ENCODE assay signal across 1 cellular context in genomic region chr16:30430428-30430970, GRCh38.
TF ChIP-seq lines count a peak whose summit lies in the region.

No MANE protein-coding gene starts in this region.

TF ChIP-seq in K562, 482 proteins besides CTCF, POLR2A, EP300 and RAD21 (continues in another document):
- no peak for TF ChIP-seq SLC30A9 (CRISPR knock-in tag; IDR thresholded peaks at IDR 0.05)
- TF ChIP-seq JUNB (CRISPR knock-in tag; conservative IDR thresholded peaks at IDR 0.05), result no peak
- TF ChIP-seq, protein P1, sequence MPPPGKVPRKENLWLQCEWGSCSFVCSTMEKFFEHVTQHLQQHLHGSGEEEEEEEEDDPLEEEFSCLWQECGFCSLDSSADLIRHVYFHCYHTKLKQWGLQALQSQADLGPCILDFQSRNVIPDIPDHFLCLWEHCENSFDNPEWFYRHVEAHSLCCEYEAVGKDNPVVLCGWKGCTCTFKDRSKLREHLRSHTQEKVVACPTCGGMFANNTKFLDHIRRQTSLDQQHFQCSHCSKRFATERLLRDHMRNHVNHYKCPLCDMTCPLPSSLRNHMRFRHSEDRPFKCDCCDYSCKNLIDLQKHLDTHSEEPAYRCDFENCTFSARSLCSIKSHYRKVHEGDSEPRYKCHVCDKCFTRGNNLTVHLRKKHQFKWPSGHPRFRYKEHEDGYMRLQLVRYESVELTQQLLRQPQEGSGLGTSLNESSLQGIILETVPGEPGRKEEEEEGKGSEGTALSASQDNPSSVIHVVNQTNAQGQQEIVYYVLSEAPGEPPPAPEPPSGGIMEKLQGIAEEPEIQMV (tag; conservative IDR thresholded peaks at IDR 0.05; ENCODE audit: low read depth), result no peak
- peak; percentile 20; the same call in 1 of the 2 replicates for TF ChIP-seq E2F3 (CRISPR knock-in tag; IDR thresholded peaks at IDR 0.05)
- TF ChIP-seq NR2F6 (CRISPR knock-in tag; IDR thresholded peaks at IDR 0.05), result no peak
- TF ChIP-seq NELFE (IDR thresholded peaks at IDR 0.05; ENCODE audit: insufficient read depth, insufficient read length), result no peak
- TF ChIP-seq, protein P2, sequence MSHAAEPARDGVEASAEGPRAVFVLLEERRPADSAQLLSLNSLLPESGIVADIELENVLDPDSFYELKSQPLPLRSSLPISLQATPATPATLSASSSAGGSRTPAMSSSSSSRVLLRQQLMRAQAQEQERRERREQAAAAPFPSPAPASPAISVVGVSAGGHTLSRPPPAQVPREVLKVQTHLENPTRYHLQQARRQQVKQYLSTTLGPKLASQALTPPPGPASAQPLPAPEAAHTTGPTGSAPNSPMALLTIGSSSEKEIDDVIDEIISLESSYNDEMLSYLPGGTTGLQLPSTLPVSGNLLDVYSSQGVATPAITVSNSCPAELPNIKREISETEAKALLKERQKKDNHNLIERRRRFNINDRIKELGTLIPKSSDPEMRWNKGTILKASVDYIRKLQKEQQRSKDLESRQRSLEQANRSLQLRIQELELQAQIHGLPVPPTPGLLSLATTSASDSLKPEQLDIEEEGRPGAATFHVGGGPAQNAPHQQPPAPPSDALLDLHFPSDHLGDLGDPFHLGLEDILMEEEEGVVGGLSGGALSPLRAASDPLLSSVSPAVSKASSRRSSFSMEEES (CRISPR knock-in tag; IDR thresholded peaks at IDR 0.05), result no peak
- peak; percentile 50; the same call in 1 of the 2 replicates for TF ChIP-seq NFRKB (IDR thresholded peaks at IDR 0.05; ENCODE audit: low read depth)
- TF ChIP-seq CBFB (CRISPR knock-in tag; IDR thresholded peaks at IDR 0.05), result peak; percentile 77; the same call in 1 of the 2 replicates
- TF ChIP-seq, protein P3, sequence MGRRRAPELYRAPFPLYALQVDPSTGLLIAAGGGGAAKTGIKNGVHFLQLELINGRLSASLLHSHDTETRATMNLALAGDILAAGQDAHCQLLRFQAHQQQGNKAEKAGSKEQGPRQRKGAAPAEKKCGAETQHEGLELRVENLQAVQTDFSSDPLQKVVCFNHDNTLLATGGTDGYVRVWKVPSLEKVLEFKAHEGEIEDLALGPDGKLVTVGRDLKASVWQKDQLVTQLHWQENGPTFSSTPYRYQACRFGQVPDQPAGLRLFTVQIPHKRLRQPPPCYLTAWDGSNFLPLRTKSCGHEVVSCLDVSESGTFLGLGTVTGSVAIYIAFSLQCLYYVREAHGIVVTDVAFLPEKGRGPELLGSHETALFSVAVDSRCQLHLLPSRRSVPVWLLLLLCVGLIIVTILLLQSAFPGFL (CRISPR knock-in tag; IDR thresholded peaks at IDR 0.05), result no peak
- no peak for TF ChIP-seq MAFK (IDR thresholded peaks at IDR 0.05; ENCODE audit: low read length)
- 0 out of 2 replicates have a peak, but pooled peaks have one; percentile 6 for TF ChIP-seq PKNOX1 (IDR thresholded peaks at IDR 0.05)
- TF ChIP-seq PRDM10 (IDR thresholded peaks at IDR 0.05; ENCODE audit: partially characterized antibody), result no peak
- TF ChIP-seq RCOR1 (IDR thresholded peaks at IDR 0.05; ENCODE audit: borderline replicate concordance in 1 of 2, low read depth in 2 of 2, low read length in 2 of 2), result no peak
- TF ChIP-seq ZNF134 (CRISPR knock-in tag; conservative IDR thresholded peaks at IDR 0.05), result no peak
- TF ChIP-seq CREB3 (tag; conservative IDR thresholded peaks at IDR 0.05; ENCODE audit: low read depth), result no peak
- TF ChIP-seq ZNF780A (CRISPR knock-in tag; IDR thresholded peaks at IDR 0.05), result no peak
- TF ChIP-seq CEBPG (CRISPR knock-in tag; IDR thresholded peaks at IDR 0.05), result no peak
- no peak for TF ChIP-seq CEBPG (tag; conservative IDR thresholded peaks at IDR 0.05 in 1 of 2, IDR thresholded peaks at IDR 0.05 in 1 of 2)
- TF ChIP-seq ZNF282 (CRISPR knock-in tag; IDR thresholded peaks at IDR 0.05), result no peak
- no peak for TF ChIP-seq TSC22D4 (tag; IDR thresholded peaks at IDR 0.05)
- TF ChIP-seq CAMTA2 (CRISPR knock-in tag; conservative IDR thresholded peaks at IDR 0.05), result no peak
- TF ChIP-seq ELF1 (tag; IDR thresholded peaks at IDR 0.05), result 0 out of 2 replicates have a peak, but pooled peaks have one; percentile 33
- TF ChIP-seq MBD2 (IDR thresholded peaks at IDR 0.05; ENCODE audit: borderline replicate concordance, low read depth), result no peak
- TF ChIP-seq ADNP (tag; IDR thresholded peaks at IDR 0.05), result no peak
- TF ChIP-seq TAL1 (IDR thresholded peaks at IDR 0.05), result no peak
- no peak for TF ChIP-seq DNMT1 (IDR thresholded peaks at IDR 0.05)
- TF ChIP-seq ZBTB40 (IDR thresholded peaks at IDR 0.05), result 0 out of 2 replicates have a peak, but pooled peaks have one; percentile 46
- TF ChIP-seq ZBTB40 (CRISPR knock-in tag; IDR thresholded peaks at IDR 0.05), result no peak
- TF ChIP-seq ASH1L (IDR thresholded peaks at IDR 0.05; ENCODE audit: borderline replicate concordance, low read depth, partially characterized antibody), result no peak
- TF ChIP-seq TOE1 (IDR thresholded peaks at IDR 0.05; ENCODE audit: borderline replicate concordance), result peak; percentile 27; the same call in 1 of the 2 replicates
- TF ChIP-seq TOE1 (CRISPR knock-in tag; IDR thresholded peaks at IDR 0.05; ENCODE audit: borderline replicate concordance, low read depth), result no peak
- TF ChIP-seq THRAP3 (IDR thresholded peaks at IDR 0.05; ENCODE audit: borderline replicate concordance), result no peak
- TF ChIP-seq, protein P4, sequence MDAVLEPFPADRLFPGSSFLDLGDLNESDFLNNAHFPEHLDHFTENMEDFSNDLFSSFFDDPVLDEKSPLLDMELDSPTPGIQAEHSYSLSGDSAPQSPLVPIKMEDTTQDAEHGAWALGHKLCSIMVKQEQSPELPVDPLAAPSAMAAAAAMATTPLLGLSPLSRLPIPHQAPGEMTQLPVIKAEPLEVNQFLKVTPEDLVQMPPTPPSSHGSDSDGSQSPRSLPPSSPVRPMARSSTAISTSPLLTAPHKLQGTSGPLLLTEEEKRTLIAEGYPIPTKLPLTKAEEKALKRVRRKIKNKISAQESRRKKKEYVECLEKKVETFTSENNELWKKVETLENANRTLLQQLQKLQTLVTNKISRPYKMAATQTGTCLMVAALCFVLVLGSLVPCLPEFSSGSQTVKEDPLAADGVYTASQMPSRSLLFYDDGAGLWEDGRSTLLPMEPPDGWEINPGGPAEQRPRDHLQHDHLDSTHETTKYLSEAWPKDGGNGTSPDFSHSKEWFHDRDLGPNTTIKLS (IDR thresholded peaks at IDR 0.05; ENCODE audit: borderline replicate concordance, low read depth), result peak; percentile 66; the same call in 1 of the 2 replicates
- no peak for TF ChIP-seq DIDO1 (tag; IDR thresholded peaks at IDR 0.05; ENCODE audit: low read depth)
- TF ChIP-seq TRIM24 (IDR thresholded peaks at IDR 0.05), result 0 out of 4 replicates have a peak, but pooled peaks of 1 of the 2 experiments have one; percentile 9
- TF ChIP-seq ZSCAN29 (IDR thresholded peaks at IDR 0.05), result no peak; the same call in 1 of the 2 replicates
- TF ChIP-seq BACH1 (tag; IDR thresholded peaks at IDR 0.05), result no peak
- TF ChIP-seq MEIS2 (IDR thresholded peaks at IDR 0.05; ENCODE audit: partially characterized antibody), result peak; percentile 1
- TF ChIP-seq, protein P5, sequence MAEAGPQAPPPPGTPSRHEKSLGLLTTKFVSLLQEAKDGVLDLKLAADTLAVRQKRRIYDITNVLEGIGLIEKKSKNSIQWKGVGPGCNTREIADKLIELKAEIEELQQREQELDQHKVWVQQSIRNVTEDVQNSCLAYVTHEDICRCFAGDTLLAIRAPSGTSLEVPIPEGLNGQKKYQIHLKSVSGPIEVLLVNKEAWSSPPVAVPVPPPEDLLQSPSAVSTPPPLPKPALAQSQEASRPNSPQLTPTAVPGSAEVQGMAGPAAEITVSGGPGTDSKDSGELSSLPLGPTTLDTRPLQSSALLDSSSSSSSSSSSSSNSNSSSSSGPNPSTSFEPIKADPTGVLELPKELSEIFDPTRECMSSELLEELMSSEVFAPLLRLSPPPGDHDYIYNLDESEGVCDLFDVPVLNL (CRISPR knock-in tag; IDR thresholded peaks at IDR 0.05; ENCODE audit: low read depth), result 0 out of 2 replicates have a peak, but pooled peaks have one; percentile 69
- TF ChIP-seq CCNT2 (IDR thresholded peaks at IDR 0.05; ENCODE audit: borderline replicate concordance, extremely low read depth, insufficient read length, low read depth, low read length), result no peak
